ENCODE assay signal across 8 cellular contexts in genomic region chr19:47190167-47190727, GRCh38. TPM values are rescaled to one million over a fixed set of nuclear protein-coding genes. Genes with fewer than 3 reads are reported as not detected.
DNase-seq lines count a peak whose midpoint lies in the region; ATAC-seq and TF ChIP-seq lines count a peak whose summit lies in the region.

No MANE protein-coding gene starts in this region.

- no peaks in the 10 kb centered on the region for H3K27me3 ChIP-seq in liver (ENCODE audit: control insufficient read depth in 4 of 4, insufficient read depth in 4 of 4, low read length in 3 of 4)

- ATAC-seq in HG03520 (IDR thresholded peaks at IDR 0.05; ENCODE audit: unreplicated experiment) = no peak

- no peak overlapping the region for H3K9ac ChIP-seq in liver (ENCODE audit: low read depth in 1 of 2, low read length in 2 of 2)

- H3K4me1 ChIP-seq in liver (ENCODE audit: control insufficient read depth in 4 of 4, insufficient read depth in 4 of 4, low read length in 3 of 4) = peaks cover 0 to 7% (median 2%) of the 10 kb centered on the region in 4 donors

- 59% methylated on average over 12 of the region's 12 CpGs for WGBS in liver

- no peak overlapping the region for H3K27ac ChIP-seq in liver (ENCODE audit: low read depth in 1 of 2, low read length in 2 of 2)

- no peaks in the 10 kb centered on the region for H3K36me3 ChIP-seq in liver (ENCODE audit: control insufficient read depth in 4 of 4, insufficient read depth in 3 of 4, low read depth in 1 of 4, low read length in 3 of 4)

- DNase-seq in GM04504 (ENCODE audit: low read depth) (peak; percentile 38), cardiac fibroblast (ENCODE audit: low read depth in 2 of 2) (peak; percentile 63 to 94), OCI-M2 (lab: John Stamatoyannopoulos, UW; ENCODE audit: unreplicated experiment) (no peak), NCI-H82 (lab: John Stamatoyannopoulos, UW) (no peak)
- DNase-seq in activated CD4-positive, CD25-positive, alpha-beta regulatory T cell treated with anti-CD3 and anti-CD28 coated beads, Interleukin-2, amount 50 U/mL, for 16 hours (ENCODE audit: low read depth, low spot score) = peak; percentile 48
- peak; percentile 49 to 50 for DNase-seq in stimulated activated CD4-positive, alpha-beta T cell treated with anti-CD3 and anti-CD28 coated beads, Interleukin-2, amount 100 ng/mL, for 48 hours

- H3K4me3 ChIP-seq in cardiac fibroblast (replicated peaks in 1 of 2; ENCODE audit: low read depth in 2 of 2, low read length in 2 of 2) = no peak overlapping the region
- no peak overlapping the region for H3K4me3 ChIP-seq in liver (ENCODE audit: low read depth in 1 of 3, low read length in 3 of 3)

- no peak for TF ChIP-seq CTCF in cardiac fibroblast (IDR thresholded peaks at IDR 0.05; ENCODE audit: low read depth, low read length)
- TF ChIP-seq CTCF in liver (IDR thresholded peaks at IDR 0.05; ENCODE audit: low read depth, low read length, missing input control) = no peak

- no peak for TF ChIP-seq RAD21 in liver (IDR thresholded peaks at IDR 0.05)

- no peaks in the 10 kb centered on the region for H3K9me3 ChIP-seq in liver (ENCODE audit: control insufficient read depth in 4 of 4, low read length in 3 of 4)

TF ChIP-seq in liver, 16 proteins besides CTCF, POLR2A, EP300 and RAD21:
- no peak for TF ChIP-seq JUND (IDR thresholded peaks at IDR 0.05)
- TF ChIP-seq FOXA2 (IDR thresholded peaks at IDR 0.05) = no peak
- TF ChIP-seq NR2F2 (IDR thresholded peaks at IDR 0.05) = peak; percentile 16

RNA-seq across cellular contexts. Expression of gene BBC3, which starts 40.8 kb away (rescaled TPM):
- 1 to 10 TPM; 1.0 to 2.1 TPM for total RNA-seq in liver
- polyA plus RNA-seq in liver = 1 to 10 TPM in 1 of 2 donors, under 1 TPM in 1; 0.35 to 2.6 TPM

RNA-seq across cellular contexts. Expression of gene SAE1, which starts 59.6 kb away (rescaled TPM):
- total RNA-seq in liver = 10 to 100 TPM; 22.3 to 31.8 TPM
- polyA plus RNA-seq in liver = 10 to 100 TPM; 19.0 to 31.7 TPM

Comparison
In these comparisons a context has a peak if more than half of its experiments do, and no peak if none do; other contexts are left out.
1. DNase-seq: peak in GM04504 (single experiment), activated CD4-positive, CD25-positive, alpha-beta regulatory T cell treated with anti-CD3 and anti-CD28 coated beads, Interleukin-2, amount 50 U/mL, for 16 hours (single experiment), cardiac fibroblast (2 of 2) and stimulated activated CD4-positive, alpha-beta T cell treated with anti-CD3 and anti-CD28 coated beads, Interleukin-2, amount 100 ng/mL, for 48 hours (2 of 2); none in OCI-M2 (single experiment) and NCI-H82 (single experiment).